Comparison of ENCODE assay signal across 8 cellular contexts in the genomic region with DNA sequence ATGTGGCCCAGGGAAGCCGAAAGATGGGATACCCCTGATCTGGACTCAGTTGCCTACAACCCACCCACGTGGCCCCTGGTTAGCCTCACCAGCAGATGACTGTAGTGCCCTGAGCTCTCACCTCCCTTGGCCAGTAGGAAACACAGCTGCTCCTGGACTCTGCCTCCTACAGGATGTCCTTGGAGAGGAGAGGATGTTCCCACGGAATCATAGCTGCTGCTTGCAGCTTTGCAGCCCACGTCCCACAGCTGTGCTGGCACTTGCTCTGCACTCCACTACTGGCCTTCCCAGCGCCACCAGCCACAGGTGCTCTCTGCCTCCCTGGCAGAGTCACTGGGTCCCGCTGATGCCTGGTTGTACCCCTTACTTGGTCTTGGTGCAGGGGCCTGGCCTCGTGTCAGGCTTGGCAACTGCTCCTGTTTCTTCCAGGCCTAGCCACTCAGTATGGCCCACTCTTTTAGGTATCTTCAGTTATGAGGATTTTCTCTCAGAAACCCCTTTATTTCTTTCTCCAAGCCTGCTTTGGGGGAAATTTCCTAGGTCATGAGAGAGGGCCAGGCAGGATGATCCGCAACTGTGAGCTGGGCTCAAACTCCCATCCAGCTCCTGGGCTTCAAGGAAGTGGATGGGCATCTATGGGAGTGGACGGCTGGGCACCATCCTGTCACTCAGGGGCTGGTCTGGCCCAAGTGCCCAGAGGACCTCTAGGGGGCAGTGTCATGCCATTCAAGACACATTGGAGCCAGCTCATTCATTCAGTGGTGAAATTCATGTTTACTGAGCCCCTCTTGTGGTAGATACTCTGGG. TPM values are rescaled to one million over a fixed set of nuclear protein-coding genes. Genes with fewer than 3 reads are reported as not detected.
DNase-seq lines count a peak whose midpoint lies in the region; ATAC-seq, FAIRE-seq and TF ChIP-seq lines count a peak whose summit lies in the region.

No MANE protein-coding gene starts in this region.

- H3K4me3 ChIP-seq in adipocyte (ENCODE audit: low read length) = no peak overlapping the region
- no peak overlapping the region for H3K4me3 ChIP-seq in right atrium auricular region
- H3K4me3 ChIP-seq in small intestine (ENCODE audit: low read depth in 1 of 2, low read length in 2 of 2) = no peak overlapping the region

- H3K9ac ChIP-seq in adipocyte (ENCODE audit: low read length) = no peak overlapping the region

- peaks cover 18% of the 10 kb centered on the region for H3K4me1 ChIP-seq in adipocyte (ENCODE audit: control insufficient read depth, insufficient read depth, low read length)
- peaks cover 0 to 8% of the 10 kb centered on the region in 2 donors for H3K4me1 ChIP-seq in right atrium auricular region
- no peaks in the 10 kb centered on the region for H3K4me1 ChIP-seq in small intestine (ENCODE audit: control insufficient read depth in 2 of 2, insufficient read depth in 1 of 2, low read depth in 1 of 2, low read length in 1 of 2)

- whole genome bisulfite sequencing in small intestine, 3 donors = 60 to 64% (median 63%) methylated on average over 9 of the region's 9 CpGs

- H3K9me3 ChIP-seq in adipocyte (ENCODE audit: control insufficient read depth, low read length) (no peaks in the 10 kb centered on the region), right atrium auricular region (no peaks in the 10 kb centered on the region), small intestine (ENCODE audit: control insufficient read depth, low read depth) (no peaks in the 10 kb centered on the region)

- no peaks in the 10 kb centered on the region for H3K27me3 ChIP-seq in adipocyte (replicated peaks; ENCODE audit: control insufficient read depth, insufficient read depth, low read length)
- no peaks in the 10 kb centered on the region for H3K27me3 ChIP-seq in right atrium auricular region
- H3K27me3 ChIP-seq in small intestine (ENCODE audit: control insufficient read depth in 2 of 2, insufficient read depth in 2 of 2, low read length in 2 of 2) = no peaks in the 10 kb centered on the region

- H3K36me3 ChIP-seq in adipocyte (ENCODE audit: control insufficient read depth, insufficient read depth, low read length, severe bottlenecking) = peaks cover 30% of the 10 kb centered on the region
- peaks cover 25% of the 10 kb centered on the region for H3K36me3 ChIP-seq in right atrium auricular region
- no peaks in the 10 kb centered on the region for H3K36me3 ChIP-seq in small intestine (ENCODE audit: control insufficient read depth in 2 of 2, insufficient read depth in 2 of 2, low read length in 2 of 2)

- no peak for FAIRE-seq in small intestine (lab: Jason Lieb, UNC)

- H3K27ac ChIP-seq in right atrium auricular region (no peak overlapping the region), small intestine (ENCODE audit: low read depth in 1 of 2, low read length in 1 of 2) (no peak overlapping the region)

- TF ChIP-seq CTCF in right atrium auricular region (IDR thresholded peaks at IDR 0.05) = peak; percentile 39 to 79

- peak; percentile 73 for ATAC-seq in GM19324 (IDR thresholded peaks at IDR 0.05; ENCODE audit: low FRiP score, unreplicated experiment)
- peak; percentile 81 for ATAC-seq in HG03460 (IDR thresholded peaks at IDR 0.05; ENCODE audit: unreplicated experiment)

- DNase-seq in COLO668 (lab: John Stamatoyannopoulos, UW; ENCODE audit: unreplicated experiment) (peak; percentile 40), SKM-1 treated with dmso at 0.1 percent for 144 hours (lab: John Stamatoyannopoulos, UW; ENCODE audit: unreplicated experiment) (peak; percentile 49), adipocyte (ENCODE audit: low read depth) (peak; percentile 65), right atrium auricular region (ENCODE audit: low spot score) (no peak), small intestine (peak; percentile 82), NCI-H2171 (lab: John Stamatoyannopoulos, UW) (no peak)

RNA-seq across cellular contexts. Expression of a gene that starts 16.3 kb away (rescaled TPM):
- 10 to 100 TPM in 1 of 2 donors, 1 to 10 TPM in 1; 4.2 to 12.2 TPM for total RNA-seq in right atrium auricular region
- 100 to 1,000 TPM in 2 of 3 donors, 10 to 100 TPM in 1; 57.6 to 266 (median 191) TPM for polyA plus RNA-seq in small intestine

RNA-seq across cellular contexts. Expression of a gene that starts 55.1 kb away (rescaled TPM):
- total RNA-seq in right atrium auricular region = 10 to 100 TPM in 1 of 2 donors, 1 to 10 TPM in 1; 8.7 to 15.5 TPM
- polyA plus RNA-seq in small intestine = 10 to 100 TPM in 1 of 3 donors, 1 to 10 TPM in 2; 7.8 to 16.3 (median 8.8) TPM

Comparison
In these comparisons a context has a peak if more than half of its experiments do, and no peak if none do; other contexts are left out.
1. DNase-seq: peak in COLO668 (single experiment), SKM-1 treated with dmso at 0.1 percent for 144 hours (single experiment), adipocyte (single experiment) and small intestine (single experiment); none in right atrium auricular region (single experiment) and NCI-H2171 (single experiment).